Comparison of ENCODE assay signal across 13 cellular contexts in genomic region chr7:46916581-46916980, GRCh38.
DNase-seq lines count a peak whose midpoint lies in the region; ATAC-seq and TF ChIP-seq lines count a peak whose summit lies in the region.
"Had no signal": no experiment of that assay in that cellular context is flagged by ENCODE, and none has a peak within 500 bp of the region (broad histone marks: within the 10 kb centered on the region; RNA-seq: fewer than 3 reads in every experiment).

No MANE protein-coding gene starts in this region.

- no peak overlapping the region for H2BK15ac ChIP-seq in H9 (ENCODE audit: low read depth, low read length)

- H2AFZ ChIP-seq in H9 (ENCODE audit: low read length) (no peak overlapping the region), hepatocyte (peak overlapping the region; percentile 8), neural progenitor cell (replicated peaks) (no peak overlapping the region)

- H3K9me3 Mint-ChIP-seq in H9 = peaks cover 0 to 6% of the 10 kb centered on the region in 2 experiments; a peak in 3 of 5 replicates
- no peaks in the 10 kb centered on the region for H3K9me3 Mint-ChIP-seq in neural progenitor cell
- peaks cover 9% of the 10 kb centered on the region for H3K9me3 Mint-ChIP-seq in activated naive CD8-positive, alpha-beta T cell treated with anti-CD3 and anti-CD28 coated beads, Interleukin-2, amount 50 U/mL, for 24 hours
- peaks cover 11% of the 10 kb centered on the region for H3K9me3 Mint-ChIP-seq in activated T-helper 2 cell treated with anti-CD3 and anti-CD28 coated beads, Interferon-gamma antibody, Interleukin-2, Interleukin-4, amounts not matched to agents 10 μg/mL and 5 μg/mL and 100 μg/mL, durations not matched to agents 14 hours and 24 hours and 36 hours
- H3K9me3 Mint-ChIP-seq: CD4-positive, alpha-beta T cell had no signal

- H2BK120ac ChIP-seq in H9 (ENCODE audit: low read depth, low read length, poor library complexity, severe bottlenecking) = no peak overlapping the region

- no peaks in the 10 kb centered on the region for H3K9me3 ChIP-seq in H9 (ENCODE audit: control insufficient read depth, low read depth, low read length)
- H3K9me3 ChIP-seq in hepatocyte (ENCODE audit: low read depth) = no peaks in the 10 kb centered on the region
- H3K9me3 ChIP-seq in neural progenitor cell (ENCODE audit: low read depth) = no peaks in the 10 kb centered on the region

- no peaks in the 10 kb centered on the region for H3K27me3 Mint-ChIP-seq in H9 (ENCODE audit: low read depth)
- H3K27me3 Mint-ChIP-seq in neural progenitor cell (ENCODE audit: insufficient read depth, low read depth) = no peaks in the 10 kb centered on the region
- no peaks in the 10 kb centered on the region for H3K27me3 Mint-ChIP-seq in activated naive CD8-positive, alpha-beta T cell treated with anti-CD3 and anti-CD28 coated beads, Interleukin-2, amount 50 U/mL, for 24 hours
- no peaks in the 10 kb centered on the region for H3K27me3 Mint-ChIP-seq in activated T-helper 2 cell treated with anti-CD3 and anti-CD28 coated beads, Interferon-gamma antibody, Interleukin-2, Interleukin-4, amounts not matched to agents 10 μg/mL and 5 μg/mL and 100 μg/mL, durations not matched to agents 14 hours and 24 hours and 36 hours (ENCODE audit: low read depth)
- H3K27me3 Mint-ChIP-seq: B cell; CD4-positive, alpha-beta T cell had no signal

- no peaks in the 10 kb centered on the region for H3K23me2 ChIP-seq in H9 (ENCODE audit: insufficient read length, low read depth, low read length, poor library complexity, severe bottlenecking)

- H3K9ac ChIP-seq in H9 (ENCODE audit: extremely low read depth, insufficient read length, low read length) (no peak overlapping the region), neural progenitor cell (no peak overlapping the region)

- H3K27ac Mint-ChIP-seq in H9 (no peak overlapping the region; a peak in 1 of 7 replicates), neural progenitor cell (peak overlapping the region; percentile 48)
- H3K27ac Mint-ChIP-seq in activated naive CD8-positive, alpha-beta T cell treated with anti-CD3 and anti-CD28 coated beads, Interleukin-2, amount 50 U/mL, for 24 hours = no peak overlapping the region
- H3K27ac Mint-ChIP-seq in activated T-helper 2 cell treated with anti-CD3 and anti-CD28 coated beads, Interferon-gamma antibody, Interleukin-2, Interleukin-4, amounts not matched to agents 10 μg/mL and 5 μg/mL and 100 μg/mL, durations not matched to agents 14 hours and 24 hours and 36 hours = no peak overlapping the region
- H3K27ac Mint-ChIP-seq: B cell; CD4-positive, alpha-beta T cell had no signal

- no peak for ATAC-seq in activated naive CD8-positive, alpha-beta T cell treated with anti-CD3 and anti-CD28 coated beads, Interleukin-2, amount 50 U/mL, for 24 hours
- no peak for ATAC-seq in HG03520 (IDR thresholded peaks at IDR 0.05; ENCODE audit: unreplicated experiment)
- ATAC-seq in HG02571 (IDR thresholded peaks at IDR 0.05; ENCODE audit: unreplicated experiment) = no peak

- no peaks in the 10 kb centered on the region for H3K4me1 ChIP-seq in H9 (ENCODE audit: insufficient read depth, low read length)
- no peaks in the 10 kb centered on the region for H3K4me1 ChIP-seq in hepatocyte (ENCODE audit: insufficient read depth)
- H3K4me1 ChIP-seq in neural progenitor cell = no peaks in the 10 kb centered on the region

- no peaks in the 10 kb centered on the region for H3K27me3 ChIP-seq in H9 (ENCODE audit: insufficient read depth, low read length)
- no peaks in the 10 kb centered on the region for H3K27me3 ChIP-seq in hepatocyte
- no peaks in the 10 kb centered on the region for H3K27me3 ChIP-seq in neural progenitor cell

- H3K79me2 ChIP-seq in H9 (ENCODE audit: insufficient read depth, low read length) (no peaks in the 10 kb centered on the region; the same call in 1 of the 2 replicates), hepatocyte (no peaks in the 10 kb centered on the region), neural progenitor cell (ENCODE audit: low read depth) (no peaks in the 10 kb centered on the region)

- H3K18ac ChIP-seq in H9 (ENCODE audit: insufficient read length, low read depth, low read length) = no peak overlapping the region

- no CpG with 5 or more reads among the region's 2 CpGs for WGBS in H9 (ENCODE audit: extremely low coverage, insufficient read length, low lambda C conversion rate)
- WGBS in hepatocyte (ENCODE audit: low lambda C conversion rate, missing lambda C conversion rate) = 52% methylated on average over 2 of the region's 2 CpGs

- no peak for DNase-seq in H9
- DNase-seq in hepatocyte (ENCODE audit: low spot score) = no peak
- no peak for DNase-seq in neural progenitor cell (ENCODE audit: low spot score)
- DNase-seq in activated naive CD8-positive, alpha-beta T cell treated with anti-CD3 and anti-CD28 coated beads, Interleukin-2, amount 50 U/mL, for 24 hours = no peak
- DNase-seq in activated T-helper 2 cell treated with anti-CD3 and anti-CD28 coated beads, Interferon-gamma antibody, Interleukin-2, Interleukin-4, amounts not matched to agents 10 μg/mL and 5 μg/mL and 100 μg/mL, durations not matched to agents 14 hours and 24 hours and 36 hours (ENCODE audit: low spot score) = no peak
- DNase-seq: C1 segment of cervical spinal cord; Calu3; CD4-positive, alpha-beta T cell; DMS 273 treated with DMSO at 0.1 percent for 48 hours; H7 had no signal

- H4K91ac ChIP-seq in H9 (ENCODE audit: insufficient read length, low read depth, low read length) = no peak overlapping the region

- peak overlapping the region; percentile 67 for H4K8ac ChIP-seq in H9 (replicated peaks; ENCODE audit: insufficient read length, low read depth, low read length)

- no peak overlapping the region for H2BK12ac ChIP-seq in H9 (ENCODE audit: insufficient read length, low read depth, low read length)

- no peaks in the 10 kb centered on the region for H4K20me1 ChIP-seq in H9 (ENCODE audit: control insufficient read depth, insufficient read depth, insufficient read length)
- no peaks in the 10 kb centered on the region for H4K20me1 ChIP-seq in hepatocyte (ENCODE audit: insufficient read depth, poor library complexity, severe bottlenecking)
- H4K20me1 ChIP-seq in neural progenitor cell (ENCODE audit: low read depth) = no peaks in the 10 kb centered on the region

- H3K4me2 ChIP-seq in H9 (ENCODE audit: insufficient read depth, insufficient read length, low read length) (no peak overlapping the region), hepatocyte (no peak overlapping the region), neural progenitor cell (no peak overlapping the region)

- no peak overlapping the region for H2BK20ac ChIP-seq in H9 (ENCODE audit: low read depth, low read length, poor library complexity, severe bottlenecking)

- H3K36me3 Mint-ChIP-seq in H9 (ENCODE audit: insufficient read depth in 1 of 3, low read depth in 3 of 3) = no peaks in the 10 kb centered on the region
- no peaks in the 10 kb centered on the region for H3K36me3 Mint-ChIP-seq in neural progenitor cell
- no peaks in the 10 kb centered on the region for H3K36me3 Mint-ChIP-seq in activated naive CD8-positive, alpha-beta T cell treated with anti-CD3 and anti-CD28 coated beads, Interleukin-2, amount 50 U/mL, for 24 hours (ENCODE audit: low read depth)
- no peaks in the 10 kb centered on the region for H3K36me3 Mint-ChIP-seq in activated T-helper 2 cell treated with anti-CD3 and anti-CD28 coated beads, Interferon-gamma antibody, Interleukin-2, Interleukin-4, amounts not matched to agents 10 μg/mL and 5 μg/mL and 100 μg/mL, durations not matched to agents 14 hours and 24 hours and 36 hours (ENCODE audit: low read depth)

- no peaks in the 10 kb centered on the region for H3F3A ChIP-seq in neural progenitor cell (ENCODE audit: low read depth)

- H3K14ac ChIP-seq in H9 (ENCODE audit: insufficient read depth, low read length) = no peak overlapping the region

- H3K4me1 Mint-ChIP-seq in H9 (peaks cover 0 to 4% of the 10 kb centered on the region in 2 experiments; a peak in 1 of 4 replicates), neural progenitor cell (peaks cover 4% of the 10 kb centered on the region)
- H3K4me1 Mint-ChIP-seq in activated naive CD8-positive, alpha-beta T cell treated with anti-CD3 and anti-CD28 coated beads, Interleukin-2, amount 50 U/mL, for 24 hours = no peaks in the 10 kb centered on the region
- H3K4me1 Mint-ChIP-seq in activated T-helper 2 cell treated with anti-CD3 and anti-CD28 coated beads, Interferon-gamma antibody, Interleukin-2, Interleukin-4, amounts not matched to agents 10 μg/mL and 5 μg/mL and 100 μg/mL, durations not matched to agents 14 hours and 24 hours and 36 hours (ENCODE audit: low read depth) = no peaks in the 10 kb centered on the region
- H3K4me1 Mint-ChIP-seq: B cell had no signal

- H2BK5ac ChIP-seq in H9 (ENCODE audit: insufficient read length, low read length) = no peak overlapping the region

- no peak overlapping the region for H4K5ac ChIP-seq in H9 (ENCODE audit: insufficient read length, low read depth, low read length)

- H3K4me3 Mint-ChIP-seq in H9 = no peak overlapping the region
- no peak overlapping the region for H3K4me3 Mint-ChIP-seq in neural progenitor cell
- no peak overlapping the region for H3K4me3 Mint-ChIP-seq in activated naive CD8-positive, alpha-beta T cell treated with anti-CD3 and anti-CD28 coated beads, Interleukin-2, amount 50 U/mL, for 24 hours
- no peak overlapping the region for H3K4me3 Mint-ChIP-seq in activated T-helper 2 cell treated with anti-CD3 and anti-CD28 coated beads, Interferon-gamma antibody, Interleukin-2, Interleukin-4, amounts not matched to agents 10 μg/mL and 5 μg/mL and 100 μg/mL, durations not matched to agents 14 hours and 24 hours and 36 hours (ENCODE audit: low read depth)
- H3K4me3 Mint-ChIP-seq: B cell; CD4-positive, alpha-beta T cell had no signal

- no peaks in the 10 kb centered on the region for H3K9me2 ChIP-seq in hepatocyte (replicated peaks; ENCODE audit: insufficient read depth)

- H3K56ac ChIP-seq in H9 (ENCODE audit: insufficient read length, low read depth, low read length) = no peak overlapping the region

- H3K79me1 ChIP-seq in H9 (ENCODE audit: insufficient read depth, low read depth, low read length, poor library complexity, severe bottlenecking) = no peaks in the 10 kb centered on the region

- no peak overlapping the region for H3T11ph ChIP-seq in H9 (ENCODE audit: low read length)

- no peak overlapping the region for H2AK5ac ChIP-seq in H9 (ENCODE audit: insufficient read length, low read length)

- intact Hi-C loops in activated T-helper 2 cell treated with anti-CD3 and anti-CD28 coated beads, Interferon-gamma antibody, Interleukin-2, Interleukin-4, amounts not matched to agents 10 μg/mL and 5 μg/mL and 100 μg/mL, durations not matched to agents 14 hours and 24 hours and 36 hours (cut with micrococcal nuclease) = no loop called here

- H3K4me3 ChIP-seq in hepatocyte (no peak overlapping the region), neural progenitor cell (no peak overlapping the region)

- H3K36me3 ChIP-seq in hepatocyte (replicated peaks; ENCODE audit: insufficient read depth, low read depth) (no peaks in the 10 kb centered on the region), neural progenitor cell (no peaks in the 10 kb centered on the region)

- TF ChIP-seq CTCF in H9 (conservative IDR thresholded peaks at IDR 0.05) = no peak
- no peak for TF ChIP-seq CTCF in hepatocyte (IDR thresholded peaks at IDR 0.05; ENCODE audit: poor library complexity)
- TF ChIP-seq CTCF in neural progenitor cell (IDR thresholded peaks at IDR 0.05) = no peak

- no peak overlapping the region for H3K27ac ChIP-seq in H9 (ENCODE audit: insufficient read length, low read depth, low read length)
- no peak overlapping the region for H3K27ac ChIP-seq in hepatocyte
- H3K27ac ChIP-seq in neural progenitor cell = no peak overlapping the region

- no peak overlapping the region for H3K4ac ChIP-seq in H9 (ENCODE audit: low read depth, low read length)

- H3K23ac ChIP-seq in H9 (ENCODE audit: insufficient read length, low read depth, low read length) = no peak overlapping the region
